In the genomic region with DNA sequence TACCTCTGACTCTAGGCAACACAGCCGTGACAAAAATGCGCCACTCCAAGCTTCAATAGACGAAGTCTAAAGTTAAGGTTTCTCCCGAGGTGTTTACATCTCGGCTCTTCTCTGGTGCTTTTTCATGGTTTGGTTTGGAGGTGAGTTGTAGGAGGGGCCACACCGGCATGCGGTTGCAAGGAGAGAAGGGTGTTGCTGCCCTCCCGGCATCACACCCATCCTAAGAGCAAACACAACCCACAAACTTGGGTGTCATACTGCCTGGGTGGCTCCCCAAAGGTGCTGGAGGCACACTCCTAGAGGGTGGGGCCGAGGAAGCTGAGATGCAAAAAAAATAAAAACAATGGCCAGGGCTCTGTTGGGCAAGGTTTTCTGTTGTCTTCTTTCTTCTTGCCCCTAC, we compare ENCODE assay signal across 22 cellular contexts.
DNase-seq lines count a peak whose midpoint lies in the region; ATAC-seq, FAIRE-seq and TF ChIP-seq lines count a peak whose summit lies in the region.
"Had no signal": no experiment of that assay in that cellular context is flagged by ENCODE, and none has a peak within 500 bp of the region (broad histone marks: within the 10 kb centered on the region; RNA-seq: fewer than 3 reads in every experiment).

No MANE protein-coding gene starts in this region.

- H3K27me3 ChIP-seq in CD8-positive, alpha-beta T cell (ENCODE audit: insufficient read depth, low read length) = no peaks in the 10 kb centered on the region
- no peaks in the 10 kb centered on the region for H3K27me3 ChIP-seq in H1 (replicated peaks in 1 of 4; ENCODE audit: control insufficient read depth in 3 of 4, extremely low read depth in 1 of 4, insufficient read depth in 3 of 4, low read length in 3 of 4)
- H3K27me3 ChIP-seq: spleen, uterus had no signal

- intact Hi-C loops in activated CD4-positive, alpha-beta T cell treated with anti-CD3 and anti-CD28 coated beads for 36 hours (cut with DNase I, micrococcal nuclease) = loop anchor here in 1 of 2 experiments (1.0 kb wide), 1 partner anchor 8 kb away; no protein-coding TSS in a partner anchor
- intact Hi-C loops in CD8-positive, alpha-beta T cell (cut with DNase I, micrococcal nuclease) = no loop called here

- no peaks in the 10 kb centered on the region for H3K9me3 Mint-ChIP-seq in activated CD4-positive, alpha-beta T cell treated with anti-CD3 and anti-CD28 coated beads for 36 hours (ENCODE audit: low read depth)
- H3K9me3 Mint-ChIP-seq in CD8-positive, alpha-beta T cell = no peaks in the 10 kb centered on the region
- H3K9me3 Mint-ChIP-seq in activated CD8-positive, alpha-beta T cell treated with anti-CD3 and anti-CD28 coated beads, Interleukin-2, amount 10 ng/mL, durations not matched to agents 7 days and 5 days (ENCODE audit: insufficient read depth) = no peaks in the 10 kb centered on the region

- no peak overlapping the region for H3K18ac ChIP-seq in H1 (ENCODE audit: extremely low read depth, low read length)

- peak; percentile 33 for DNase-seq in activated CD4-positive, alpha-beta T cell treated with anti-CD3 and anti-CD28 coated beads for 36 hours
- DNase-seq in activated CD4-positive, alpha-beta T cell treated with anti-CD3 and anti-CD28 coated beads for 48 hours = no peak
- peak in 4 of 7 experiments; percentile 7 to 58 (median 40) for DNase-seq in CD8-positive, alpha-beta T cell
- DNase-seq in activated CD8-positive, alpha-beta T cell treated with anti-CD3 and anti-CD28 coated beads, Interleukin-2, amount 10 ng/mL, durations not matched to agents 7 days and 5 days = no peak
- DNase-seq in H1 (ENCODE audit: low read depth in 1 of 2, low spot score in 2 of 2) = no peak
- no peak for DNase-seq in RWPE1 (ENCODE audit: low spot score)
- no peak for DNase-seq in T1000 (lab: John Stamatoyannopoulos, UW)
- DNase-seq in NCI-H2171 (lab: John Stamatoyannopoulos, UW) = no peak
- DNase-seq: AML-193, amygdala, Caco-2, foreskin keratinocyte, hippocampal formation, islet precursor cell, KG1, NCI-H1694 treated with DMSO at 0.1 percent for 48 hours, occipital lobe, spleen, uterus had no signal

- TF ChIP-seq CTCF in CD8-positive, alpha-beta T cell (IDR thresholded peaks at IDR 0.05) = no peak
- TF ChIP-seq CTCF in H1 (IDR thresholded peaks at IDR 0.05; ENCODE audit: control extremely low read depth in 1 of 3, insufficient read depth in 1 of 3, low read depth in 1 of 3, low read length in 3 of 3) (no peak), RWPE1 (conservative IDR thresholded peaks at IDR 0.05; ENCODE audit: low read depth) (no peak)

- no peak overlapping the region for H3K9ac ChIP-seq in H1 (replicated peaks in 1 of 4; ENCODE audit: extremely low read depth in 1 of 4, low read depth in 3 of 4, low read length in 3 of 4)

- H3K4me1 ChIP-seq in CD8-positive, alpha-beta T cell (ENCODE audit: insufficient read depth, low read length) = no peaks in the 10 kb centered on the region
- peaks cover 0 to 7% (median 6%) of the 10 kb centered on the region in 4 experiments; a peak in 3 of 7 replicates for H3K4me1 ChIP-seq in H1 (replicated peaks in 1 of 4; ENCODE audit: control insufficient read depth in 3 of 4, insufficient read depth in 4 of 4, low read length in 3 of 4)
- H3K4me1 ChIP-seq: Caco-2, foreskin keratinocyte, uterus had no signal

- no peaks in the 10 kb centered on the region for H3K79me2 ChIP-seq in H1 (ENCODE audit: control insufficient read depth in 1 of 2, insufficient read depth in 2 of 2, low read length in 2 of 2)

- H3K27me3 Mint-ChIP-seq in activated CD4-positive, alpha-beta T cell treated with anti-CD3 and anti-CD28 coated beads for 36 hours = no peaks in the 10 kb centered on the region
- no peaks in the 10 kb centered on the region for H3K27me3 Mint-ChIP-seq in CD8-positive, alpha-beta T cell (ENCODE audit: low read depth)
- H3K27me3 Mint-ChIP-seq in activated CD8-positive, alpha-beta T cell treated with anti-CD3 and anti-CD28 coated beads, Interleukin-2, amount 10 ng/mL, durations not matched to agents 7 days and 5 days (ENCODE audit: low read depth) = peaks cover 3% of the 10 kb centered on the region

- no peak for TF ChIP-seq EP300 in H1 (IDR thresholded peaks at IDR 0.05; ENCODE audit: borderline replicate concordance in 1 of 2, low read depth in 2 of 2, low read length in 2 of 2)

- H3K4me1 Mint-ChIP-seq in activated CD4-positive, alpha-beta T cell treated with anti-CD3 and anti-CD28 coated beads for 36 hours = peaks cover 56% of the 10 kb centered on the region
- peaks cover 13% of the 10 kb centered on the region for H3K4me1 Mint-ChIP-seq in CD8-positive, alpha-beta T cell (ENCODE audit: low read depth)
- H3K4me1 Mint-ChIP-seq in activated CD8-positive, alpha-beta T cell treated with anti-CD3 and anti-CD28 coated beads, Interleukin-2, amount 10 ng/mL, durations not matched to agents 7 days and 5 days (ENCODE audit: low read depth) = no peaks in the 10 kb centered on the region

- TF ChIP-seq RAD21 in H1 (IDR thresholded peaks at IDR 0.05 in 1 of 2, conservative IDR thresholded peaks at IDR 0.05 in 1 of 2; ENCODE audit: low read depth in 2 of 2, low read length in 2 of 2) = no peak

- H3K27ac Mint-ChIP-seq in activated CD4-positive, alpha-beta T cell treated with anti-CD3 and anti-CD28 coated beads for 36 hours = peak overlapping the region; percentile 7
- peak overlapping the region; percentile 78 for H3K27ac Mint-ChIP-seq in CD8-positive, alpha-beta T cell
- no peak overlapping the region for H3K27ac Mint-ChIP-seq in activated CD8-positive, alpha-beta T cell treated with anti-CD3 and anti-CD28 coated beads, Interleukin-2, amount 10 ng/mL, durations not matched to agents 7 days and 5 days

- H3K4me2 ChIP-seq in H1 (ENCODE audit: insufficient read depth in 1 of 2, low read depth in 2 of 2, low read length in 2 of 2) = no peak overlapping the region

- H2BK12ac ChIP-seq in H1 (ENCODE audit: low read depth, low read length) = no peak overlapping the region

- no peak overlapping the region for H3K4me3 ChIP-seq in CD8-positive, alpha-beta T cell (ENCODE audit: low read depth, low read length)
- H3K4me3 ChIP-seq in H1 (ENCODE audit: extremely low read depth in 1 of 4, insufficient read depth in 2 of 4, low read depth in 3 of 4, low read length in 4 of 4) = no peak overlapping the region
- H3K4me3 ChIP-seq: spleen, uterus had no signal

- no peak overlapping the region for H3K4me3 Mint-ChIP-seq in activated CD4-positive, alpha-beta T cell treated with anti-CD3 and anti-CD28 coated beads for 36 hours
- H3K4me3 Mint-ChIP-seq in CD8-positive, alpha-beta T cell = no peak overlapping the region
- no peak overlapping the region for H3K4me3 Mint-ChIP-seq in activated CD8-positive, alpha-beta T cell treated with anti-CD3 and anti-CD28 coated beads, Interleukin-2, amount 10 ng/mL, durations not matched to agents 7 days and 5 days

- no peaks in the 10 kb centered on the region for H3K36me3 ChIP-seq in CD8-positive, alpha-beta T cell (ENCODE audit: insufficient read depth, low read length)
- H3K36me3 ChIP-seq in H1 (ENCODE audit: control insufficient read depth in 2 of 4, insufficient read depth in 4 of 4, low read length in 3 of 4) = no peaks in the 10 kb centered on the region
- H3K36me3 ChIP-seq: spleen, uterus had no signal

- H2BK20ac ChIP-seq in H1 (ENCODE audit: low read length) = no peak overlapping the region

- H2AFZ ChIP-seq in H1 (ENCODE audit: low read length) = no peak overlapping the region

- no peaks in the 10 kb centered on the region for H3K23me2 ChIP-seq in H1 (ENCODE audit: low read depth, low read length)

- TF ChIP-seq POLR2A in H1 (IDR thresholded peaks at IDR 0.05; ENCODE audit: control extremely low read depth in 1 of 2, low read depth in 2 of 2, low read length in 2 of 2) = no peak

- FAIRE-seq in H1 (lab: Jason Lieb, UNC) = no peak
- FAIRE-seq: H54 had no signal

- H3K4ac ChIP-seq in H1 (replicated peaks; ENCODE audit: insufficient read length, low read depth, low read length) = no peak overlapping the region

- H3K9me3 ChIP-seq in CD8-positive, alpha-beta T cell (ENCODE audit: low read length) = no peaks in the 10 kb centered on the region
- H3K9me3 ChIP-seq in H1 (ENCODE audit: insufficient read depth in 2 of 2, low read depth in 1 of 2, low read length in 1 of 2) = no peaks in the 10 kb centered on the region
- H3K9me3 ChIP-seq: Caco-2, spleen, uterus had no signal

- no peak overlapping the region for H4K8ac ChIP-seq in H1 (ENCODE audit: extremely low read depth, insufficient read depth, low read length)

- no peak overlapping the region for H3K14ac ChIP-seq in H1 (ENCODE audit: insufficient read length)

- no peak overlapping the region for H3K27ac ChIP-seq in CD8-positive, alpha-beta T cell (ENCODE audit: low read depth, low read length)
- no peak overlapping the region for H3K27ac ChIP-seq in H1 (ENCODE audit: low read depth, low read length)
- H3K27ac ChIP-seq in RWPE1 = no peak overlapping the region
- H3K27ac ChIP-seq: 22Rv1, foreskin keratinocyte, uterus had no signal

- H3K79me1 ChIP-seq in H1 (ENCODE audit: low read depth, low read length) = no peaks in the 10 kb centered on the region

- no peak overlapping the region for H4K5ac ChIP-seq in H1 (ENCODE audit: insufficient read length, low read depth, low read length)

- CTCF ChIA-PET in activated CD4-positive, alpha-beta T cell treated with anti-CD3 and anti-CD28 coated beads for 36 hours (lab: Charles Lee) = interaction anchor here (0.7 to 1.3 kb wide), 3 partner anchors 8 to 426 kb away, joined by 3 to 6 read pairs (median 4); no protein-coding TSS in a partner anchor
- CTCF ChIA-PET in CD8-positive, alpha-beta T cell (lab: Charles Lee) = no interaction called here
- CTCF ChIA-PET in activated CD8-positive, alpha-beta T cell treated with anti-CD3 and anti-CD28 coated beads, Interleukin-2, amount 10 ng/mL, durations not matched to agents 7 days and 5 days (lab: Charles Lee) = no interaction called here
- CTCF ChIA-PET in H1 (lab: Charles Lee; ENCODE audit: partially characterized antibody) = interaction anchor here (1.4 kb wide), 1 partner anchor 11 kb away, joined by 3 read pairs; no protein-coding TSS in a partner anchor
- CTCF ChIA-PET in RWPE1 (lab: Yijun Ruan, JAX) = no interaction called here

- no peaks in the 10 kb centered on the region for H4K20me1 ChIP-seq in H1 (replicated peaks in 1 of 2; ENCODE audit: control insufficient read depth in 1 of 2, insufficient read depth in 2 of 2, low read length in 2 of 2)

- 93% methylated on average over 9 of the region's 9 CpGs; no CpG with 5 or more reads in 1 of the 2 experiments for WGBS in H1 (ENCODE audit: extremely low coverage in 1 of 2, insufficient coverage in 1 of 2, insufficient read length in 1 of 2, insufficient replicate concordance in 2 of 2, low coverage in 1 of 2, low lambda C conversion rate in 2 of 2, missing lambda C conversion rate in 1 of 2), 2 experiments

- H2BK5ac ChIP-seq in H1 (ENCODE audit: low read depth, low read length) = no peak overlapping the region

- POLR2A ChIA-PET in activated CD4-positive, alpha-beta T cell treated with anti-CD3 and anti-CD28 coated beads for 36 hours (lab: Charles Lee) = interaction anchor here (1.3 kb wide), 1 partner anchor 17 kb away, joined by 4 read pairs; no protein-coding TSS in a partner anchor
- POLR2A ChIA-PET in CD8-positive, alpha-beta T cell (lab: Charles Lee) = interaction anchor here (1.1 to 1.4 kb wide), 2 partner anchors 15 to 22 kb away, joined by 3 read pairs; no protein-coding TSS in a partner anchor
- POLR2A ChIA-PET in activated CD8-positive, alpha-beta T cell treated with anti-CD3 and anti-CD28 coated beads, Interleukin-2, amount 10 ng/mL, durations not matched to agents 7 days and 5 days (lab: Charles Lee) = no interaction called here
- POLR2A ChIA-PET in H1 (lab: Charles Lee; ENCODE audit: partially characterized antibody) (no interaction called here), RWPE1 (lab: Yijun Ruan, JAX; ENCODE audit: low non-redundant PET) (no interaction called here)

- H2BK15ac ChIP-seq in H1 (ENCODE audit: low read length) = no peak overlapping the region

- no peak overlapping the region for H3K56ac ChIP-seq in H1 (replicated peaks; ENCODE audit: insufficient read length, low read depth, low read length)

- H4K91ac ChIP-seq in H1 (replicated peaks; ENCODE audit: insufficient read length, low read length) = no peak overlapping the region

- no peak overlapping the region for H2AK5ac ChIP-seq in H1 (ENCODE audit: low read depth, low read length)

- H3K36me3 Mint-ChIP-seq in activated CD4-positive, alpha-beta T cell treated with anti-CD3 and anti-CD28 coated beads for 36 hours (ENCODE audit: low read depth) = no peaks in the 10 kb centered on the region
- no peaks in the 10 kb centered on the region for H3K36me3 Mint-ChIP-seq in CD8-positive, alpha-beta T cell
- no peaks in the 10 kb centered on the region for H3K36me3 Mint-ChIP-seq in activated CD8-positive, alpha-beta T cell treated with anti-CD3 and anti-CD28 coated beads, Interleukin-2, amount 10 ng/mL, durations not matched to agents 7 days and 5 days (ENCODE audit: low read depth)

- peak; percentile 46 for ATAC-seq in activated CD4-positive, alpha-beta T cell treated with anti-CD3 and anti-CD28 coated beads for 36 hours
- peak; percentile 87 for ATAC-seq in CD8-positive, alpha-beta T cell
- ATAC-seq in activated CD8-positive, alpha-beta T cell treated with anti-CD3 and anti-CD28 coated beads, Interleukin-2, amount 10 ng/mL, durations not matched to agents 7 days and 5 days = peak; percentile 23
- ATAC-seq: foreskin keratinocyte, Right ventricle myocardium inferior had no signal

- no peak overlapping the region for H3K23ac ChIP-seq in H1 (ENCODE audit: insufficient read length)

- no peak overlapping the region for H2BK120ac ChIP-seq in H1 (replicated peaks; ENCODE audit: low read depth, low read length)

Comparison
In these comparisons a context has a peak if more than half of its experiments do, and no peak if none do; other contexts are left out.
1. DNase-seq: peak in activated CD4-positive, alpha-beta T cell treated with anti-CD3 and anti-CD28 coated beads for 36 hours (single experiment) and CD8-positive, alpha-beta T cell (4 of 7); none in activated CD4-positive, alpha-beta T cell treated with anti-CD3 and anti-CD28 coated beads for 48 hours (single experiment), activated CD8-positive, alpha-beta T cell treated with anti-CD3 and anti-CD28 coated beads, Interleukin-2, amount 10 ng/mL, durations not matched to agents 7 days and 5 days (single experiment), H1 (0 of 2), RWPE1 (single experiment), T1000 (single experiment) and NCI-H2171 (single experiment).
2. ATAC-seq: peak in every context shown above with its lines; median percentile 87 in CD8-positive, alpha-beta T cell; 46 in activated CD4-positive, alpha-beta T cell treated with anti-CD3 and anti-CD28 coated beads for 36 hours; 23 in activated CD8-positive, alpha-beta T cell treated with anti-CD3 and anti-CD28 coated beads, Interleukin-2, amount 10 ng/mL, durations not matched to agents 7 days and 5 days.
3. CTCF ChIA-PET loops: an anchor here in activated CD4-positive, alpha-beta T cell treated with anti-CD3 and anti-CD28 coated beads for 36 hours (0.7 to 1.3 kb wide) and H1 (1.4 kb wide); none called in CD8-positive, alpha-beta T cell, activated CD8-positive, alpha-beta T cell treated with anti-CD3 and anti-CD28 coated beads, Interleukin-2, amount 10 ng/mL, durations not matched to agents 7 days and 5 days and RWPE1.
4. POLR2A ChIA-PET loops: an anchor here in activated CD4-positive, alpha-beta T cell treated with anti-CD3 and anti-CD28 coated beads for 36 hours (1.3 kb wide) and CD8-positive, alpha-beta T cell (1.1 to 1.4 kb wide); none called in activated CD8-positive, alpha-beta T cell treated with anti-CD3 and anti-CD28 coated beads, Interleukin-2, amount 10 ng/mL, durations not matched to agents 7 days and 5 days, H1 and RWPE1.